ENCODE assay signal across 10 cellular contexts in genomic region chr16:69133555-69133954, GRCh38. TPM values are rescaled to one million over a fixed set of nuclear protein-coding genes. Genes with fewer than 3 reads are reported as not detected.
DNase-seq lines count a peak whose midpoint lies in the region; ATAC-seq lines count a peak whose summit lies in the region.
"Had no signal": no experiment of that assay in that cellular context is flagged by ENCODE, and none has a peak within 500 bp of the region (broad histone marks: within the 10 kb centered on the region; RNA-seq: fewer than 3 reads in every experiment).

No MANE protein-coding gene starts in this region.

- peaks cover 5 to 26% (median 14%) of the 10 kb centered on the region in 5 donors for H3K36me3 ChIP-seq in subcutaneous abdominal adipose tissue (ENCODE audit: control insufficient read depth in 5 of 5, insufficient read depth in 5 of 5, low read length in 5 of 5)
- H3K36me3 ChIP-seq: neutrophil had no signal

- H3K9me3 ChIP-seq in subcutaneous abdominal adipose tissue (ENCODE audit: control insufficient read depth in 5 of 5, low read length in 5 of 5): no peaks in the 10 kb centered on the region
- H3K9me3 ChIP-seq: neutrophil had no signal

- peak overlapping the region; percentile 86 to 97 (median 94) for H3K4me3 ChIP-seq in subcutaneous abdominal adipose tissue (ENCODE audit: low read depth in 1 of 5, low read length in 5 of 5)

- DNase-seq in activated T-cell treated with anti-CD3 and anti-CD28 coated beads, Interleukin-2, amount 50 U/mL, for 72 hours: no peak
- DNase-seq in activated T-cell treated with anti-CD3 and anti-CD28 coated beads for 4 hours (no peak), immature natural killer cell (no peak), pons (ENCODE audit: low spot score) (no peak), occipital lobe (lab: John Stamatoyannopoulos, UW) (no peak)
- no peak for DNase-seq in activated naive CD4-positive, alpha-beta T cell treated with anti-CD3 and anti-CD28 coated beads, Interleukin-2, amount 50 U/mL, for 72 hours (ENCODE audit: low spot score in 2 of 2)
- DNase-seq: NCI-H187 treated with DMSO at 0.1 percent for 48 hours had no signal

- no peaks in the 10 kb centered on the region for H3K9me3 Mint-ChIP-seq in activated T-cell treated with anti-CD3 and anti-CD28 coated beads, Interleukin-2, amount 50 U/mL, for 72 hours
- no peaks in the 10 kb centered on the region for H3K9me3 Mint-ChIP-seq in activated naive CD4-positive, alpha-beta T cell treated with anti-CD3 and anti-CD28 coated beads, Interleukin-2, amount 50 U/mL, for 72 hours
- H3K9me3 Mint-ChIP-seq in immature natural killer cell: no peaks in the 10 kb centered on the region

- H3K4me1 Mint-ChIP-seq in activated T-cell treated with anti-CD3 and anti-CD28 coated beads, Interleukin-2, amount 50 U/mL, for 72 hours (ENCODE audit: low read depth): peaks cover 69% of the 10 kb centered on the region
- peaks cover 40 to 54% of the 10 kb centered on the region in 2 donors for H3K4me1 Mint-ChIP-seq in immature natural killer cell

- peak overlapping the region; percentile 95 to 96 for H3K4me3 Mint-ChIP-seq in activated T-cell treated with anti-CD3 and anti-CD28 coated beads, Interleukin-2, amount 50 U/mL, for 72 hours
- peak overlapping the region; percentile 82 to 94 (median 92) for H3K4me3 Mint-ChIP-seq in immature natural killer cell

- peak overlapping the region in 4 of 5 donors; percentile 85 to 93 (median 90) for H3K9ac ChIP-seq in subcutaneous abdominal adipose tissue (ENCODE audit: low read length in 5 of 5)

- peak overlapping the region; percentile 80 for H3K27ac ChIP-seq in subcutaneous abdominal adipose tissue (ENCODE audit: low read depth, low read length)

- no peaks in the 10 kb centered on the region for H3K27me3 ChIP-seq in subcutaneous abdominal adipose tissue (ENCODE audit: control insufficient read depth in 5 of 5, insufficient read depth in 4 of 5, low read length in 5 of 5)
- H3K27me3 ChIP-seq: neutrophil had no signal

- no peak for ATAC-seq in activated T-cell treated with anti-CD3 and anti-CD28 coated beads, Interleukin-2, amount 50 U/mL, for 72 hours (replicated peaks in 1 of 2)
- no peak for ATAC-seq in activated naive CD4-positive, alpha-beta T cell treated with anti-CD3 and anti-CD28 coated beads, Interleukin-2, amount 50 U/mL, for 72 hours
- no peak for ATAC-seq in HG02678 (IDR thresholded peaks at IDR 0.05; ENCODE audit: unreplicated experiment)

- no peaks in the 10 kb centered on the region for H3K27me3 Mint-ChIP-seq in activated T-cell treated with anti-CD3 and anti-CD28 coated beads, Interleukin-2, amount 50 U/mL, for 72 hours (ENCODE audit: low read depth)
- H3K27me3 Mint-ChIP-seq in immature natural killer cell (ENCODE audit: low read depth in 3 of 3): peaks cover 2 to 16% (median 7%) of the 10 kb centered on the region in 3 donors

- peak overlapping the region; percentile 90 for H3K27ac Mint-ChIP-seq in activated T-cell treated with anti-CD3 and anti-CD28 coated beads, Interleukin-2, amount 50 U/mL, for 72 hours
- peak overlapping the region; percentile 31 to 94 for H3K27ac Mint-ChIP-seq in activated naive CD4-positive, alpha-beta T cell treated with anti-CD3 and anti-CD28 coated beads, Interleukin-2, amount 50 U/mL, for 72 hours
- H3K27ac Mint-ChIP-seq in immature natural killer cell: peak overlapping the region; percentile 70 to 96 (median 89)

- H3K4me1 ChIP-seq in subcutaneous abdominal adipose tissue (ENCODE audit: control insufficient read depth in 5 of 5, insufficient read depth in 5 of 5, low read length in 5 of 5): peaks cover 0 to 35% (median 30%) of the 10 kb centered on the region in 5 donors

- peaks cover 6 to 19% of the 10 kb centered on the region in 2 donors for H3K36me3 Mint-ChIP-seq in activated T-cell treated with anti-CD3 and anti-CD28 coated beads, Interleukin-2, amount 50 U/mL, for 72 hours (ENCODE audit: insufficient read depth in 2 of 2)
- peaks cover 32 to 33% of the 10 kb centered on the region in 2 donors for H3K36me3 Mint-ChIP-seq in activated naive CD4-positive, alpha-beta T cell treated with anti-CD3 and anti-CD28 coated beads, Interleukin-2, amount 50 U/mL, for 72 hours
- peaks cover 8 to 13% (median 8%) of the 10 kb centered on the region in 3 donors for H3K36me3 Mint-ChIP-seq in immature natural killer cell

RNA-seq across cellular contexts. Expression of gene UTP4, which starts 1.1 kb away (rescaled TPM):
- total RNA-seq in activated T-cell treated with anti-CD3 and anti-CD28 coated beads, Interleukin-2, amount 50 U/mL, for 72 hours: 100 to 1,000 TPM in 1 of 2 donors, 10 to 100 TPM in 1; 81.7 to 112 TPM
- total RNA-seq in activated naive CD4-positive, alpha-beta T cell treated with anti-CD3 and anti-CD28 coated beads, Interleukin-2, amount 50 U/mL, for 72 hours: 10 to 100 TPM; 56.0 to 86.7 TPM
- polyA plus RNA-seq in immature natural killer cell: 10 to 100 TPM; 38.8 to 69.1 (median 50.4) TPM
- 30.9 TPM for total RNA-seq in occipital lobe

RNA-seq across cellular contexts. Expression of gene CHTF8, which starts 1.2 kb away (rescaled TPM):
- total RNA-seq in activated T-cell treated with anti-CD3 and anti-CD28 coated beads, Interleukin-2, amount 50 U/mL, for 72 hours: 100 to 1,000 TPM; 159 to 185 TPM
- 100 to 1,000 TPM in 1 of 2 donors, 10 to 100 TPM in 1; 94.6 to 135 TPM for total RNA-seq in activated naive CD4-positive, alpha-beta T cell treated with anti-CD3 and anti-CD28 coated beads, Interleukin-2, amount 50 U/mL, for 72 hours
- polyA plus RNA-seq in immature natural killer cell: 100 to 1,000 TPM; 134 to 160 (median 150) TPM
- total RNA-seq in occipital lobe: 37.7 TPM

RNA-seq across cellular contexts. Expression of gene HAS3, which starts 28.1 kb away (rescaled TPM):
- 1 to 10 TPM; 1.2 to 1.4 TPM for total RNA-seq in activated T-cell treated with anti-CD3 and anti-CD28 coated beads, Interleukin-2, amount 50 U/mL, for 72 hours
- under 1 TPM; 0.31 to 0.61 TPM for total RNA-seq in activated naive CD4-positive, alpha-beta T cell treated with anti-CD3 and anti-CD28 coated beads, Interleukin-2, amount 50 U/mL, for 72 hours
- under 1 TPM in 2 of 3 donors, not detected in 1; 0.32 to 0.35 TPM for polyA plus RNA-seq in immature natural killer cell
- total RNA-seq in occipital lobe: 6.6 TPM

RNA-seq across cellular contexts. Expression of gene SNTB2, which starts 53.4 kb away (rescaled TPM):
- 10 to 100 TPM; 21.1 to 21.9 TPM for total RNA-seq in activated T-cell treated with anti-CD3 and anti-CD28 coated beads, Interleukin-2, amount 50 U/mL, for 72 hours
- total RNA-seq in activated naive CD4-positive, alpha-beta T cell treated with anti-CD3 and anti-CD28 coated beads, Interleukin-2, amount 50 U/mL, for 72 hours: 10 to 100 TPM; 12.7 to 21.2 TPM
- polyA plus RNA-seq in immature natural killer cell: 10 to 100 TPM; 16.7 to 23.1 (median 17.7) TPM
- total RNA-seq in occipital lobe: 8.9 TPM
